In the genomic region with DNA sequence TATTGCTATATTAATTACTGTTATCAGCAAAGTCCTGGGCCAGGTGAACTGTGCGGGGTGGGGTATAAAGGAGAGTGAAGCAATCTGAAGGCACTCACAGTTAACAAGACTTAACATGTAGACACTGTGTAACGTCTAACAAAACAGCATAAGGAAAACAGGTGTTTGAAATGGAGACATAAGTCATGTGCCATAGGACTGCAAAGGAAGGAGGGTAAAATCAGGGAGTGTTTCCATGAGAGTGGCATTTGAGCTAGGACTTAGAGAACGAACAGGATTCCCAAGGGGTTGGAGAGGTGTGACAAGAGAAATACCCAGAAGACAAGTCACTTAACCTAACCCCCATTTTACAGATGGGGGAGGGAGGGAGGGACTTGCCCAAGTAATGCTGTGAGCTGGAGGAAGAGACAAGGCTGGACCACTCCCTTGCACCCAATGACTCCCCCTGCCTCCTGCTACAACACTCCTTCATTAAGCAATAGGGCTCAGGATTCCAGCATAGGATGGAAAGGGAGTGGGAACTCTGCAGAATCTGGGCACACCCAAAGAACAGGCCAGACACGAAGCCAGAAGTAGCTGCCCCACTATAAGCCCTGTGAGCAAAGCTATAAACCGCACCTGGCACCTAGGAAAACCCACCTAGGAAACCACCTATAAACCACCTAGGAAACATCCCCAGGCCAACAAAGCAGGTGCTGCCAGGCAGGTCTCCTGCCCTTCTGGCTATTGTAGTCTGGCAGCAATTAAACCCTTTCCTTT, we compare ENCODE assay signal across 15 cellular contexts. TPM values are rescaled to one million over a fixed set of nuclear protein-coding genes. Genes with fewer than 3 reads are reported as not detected.
A peak's percentile ranks its signal among the peaks of the same experiment; 100 is the strongest.
DNase-seq lines count a peak whose midpoint lies in the region; ATAC-seq and TF ChIP-seq lines count a peak whose summit lies in the region.
"Had no signal": no experiment of that assay in that cellular context is flagged by ENCODE, and none has a peak within 500 bp of the region (broad histone marks: within the 10 kb centered on the region; RNA-seq: fewer than 3 reads in every experiment).

No MANE protein-coding gene starts in this region.

- intact Hi-C loops in MCF 10A (cut with micrococcal nuclease) (no loop called here), breast epithelium (cut with DNase I; ENCODE audit: low total_unique reads) (no loop called here), upper lobe of right lung (cut with DNase I) (no loop called here)

- ATAC-seq in upper lobe of right lung, result peak; percentile 33

- no peak for TF ChIP-seq CTCF in MCF 10A (IDR thresholded peaks at IDR 0.05; ENCODE audit: unreplicated experiment)
- TF ChIP-seq CTCF in breast epithelium (IDR thresholded peaks at IDR 0.05), result no peak
- TF ChIP-seq CTCF in brain (conservative IDR thresholded peaks at IDR 0.05), result no peak
- TF ChIP-seq CTCF in upper lobe of right lung (IDR thresholded peaks at IDR 0.05), result no peak

- no TSS peak for BruUV-seq in MCF 10A (replicated peaks; lab: Mats Ljungman, UMichigan)

- H3K27ac Mint-ChIP-seq in MCF 10A (ENCODE audit: low read depth, unreplicated experiment) (peak overlapping the region; percentile 44), brain (peak overlapping the region in 3 of 5 experiments; percentile 19 to 88 (median 25))
- H3K27ac Mint-ChIP-seq in activated naive CD4-positive, alpha-beta T cell treated with anti-CD3 and anti-CD28 coated beads, Interleukin-2, amount 10 ng/mL, durations not matched to agents 7 days and 5 days, result no peak overlapping the region

- no peaks in the 10 kb centered on the region for H3K9me3 Mint-ChIP-seq in MCF 10A (ENCODE audit: unreplicated experiment)
- H3K9me3 Mint-ChIP-seq in brain, result no peaks in the 10 kb centered on the region
- H3K9me3 Mint-ChIP-seq in activated naive CD4-positive, alpha-beta T cell treated with anti-CD3 and anti-CD28 coated beads, Interleukin-2, amount 10 ng/mL, durations not matched to agents 7 days and 5 days, result no peaks in the 10 kb centered on the region

- H3K4me1 ChIP-seq in breast epithelium (peaks cover 0 to 4% of the 10 kb centered on the region in 2 donors), mucosa of rectum (ENCODE audit: control insufficient read depth in 2 of 2, insufficient read depth in 2 of 2, low read length in 2 of 2) (peaks cover 13 to 42% of the 10 kb centered on the region in 2 donors), upper lobe of right lung (peaks cover 58% of the 10 kb centered on the region)
- H3K4me1 ChIP-seq: SJCRH30 had no signal

- no peaks in the 10 kb centered on the region for H3K9me3 ChIP-seq in breast epithelium
- H3K9me3 ChIP-seq in mucosa of rectum (ENCODE audit: control insufficient read depth in 2 of 2, low read length in 2 of 2), result no peaks in the 10 kb centered on the region
- no peaks in the 10 kb centered on the region for H3K9me3 ChIP-seq in upper lobe of right lung
- H3K9me3 ChIP-seq: lower lobe of right lung, SJCRH30, thoracic aorta had no signal

- no peaks in the 10 kb centered on the region for H3K27me3 ChIP-seq in breast epithelium
- no peaks in the 10 kb centered on the region for H3K27me3 ChIP-seq in mucosa of rectum (ENCODE audit: control insufficient read depth in 2 of 2, insufficient read depth in 2 of 2, low read length in 2 of 2)
- H3K27me3 ChIP-seq in upper lobe of right lung, result no peaks in the 10 kb centered on the region
- H3K27me3 ChIP-seq: SJCRH30 had no signal

- no peak overlapping the region for H3K27ac ChIP-seq in breast epithelium
- H3K27ac ChIP-seq in mucosa of rectum (ENCODE audit: low read depth in 2 of 2, low read length in 2 of 2), result peak overlapping the region; percentile 21 to 59
- no peak overlapping the region for H3K27ac ChIP-seq in upper lobe of right lung
- H3K27ac ChIP-seq: lower lobe of right lung, SJCRH30, thoracic aorta had no signal

- peaks cover 19% of the 10 kb centered on the region for H3K4me1 Mint-ChIP-seq in MCF 10A (ENCODE audit: insufficient read depth, unreplicated experiment)
- H3K4me1 Mint-ChIP-seq in brain, result peaks cover 25% of the 10 kb centered on the region
- peaks cover 9% of the 10 kb centered on the region for H3K4me1 Mint-ChIP-seq in activated naive CD4-positive, alpha-beta T cell treated with anti-CD3 and anti-CD28 coated beads, Interleukin-2, amount 10 ng/mL, durations not matched to agents 7 days and 5 days

- DNase-seq in MCF 10A (ENCODE audit: unreplicated experiment) (peak; percentile 47), breast epithelium (ENCODE audit: low spot score in 2 of 2) (no peak), upper lobe of right lung (no peak)
- no peak for DNase-seq in activated CD4-positive, alpha-beta T cell treated with anti-CD3 and anti-CD28 coated beads, Interleukin-2, amount 50 U/mL, for 48 hours
- no peak for DNase-seq in stimulated activated CD4-positive, alpha-beta T cell treated with anti-CD3 and anti-CD28 coated beads, Interleukin-15, amount 100 ng/mL, for 24 hours
- DNase-seq in activated naive CD4-positive, alpha-beta T cell treated with anti-CD3 and anti-CD28 coated beads, Interleukin-2, amount 10 ng/mL, durations not matched to agents 7 days and 5 days, result no peak
- DNase-seq: DMS79 treated with DMSO at 0.1 percent for 48 hours, hippocampal formation, lower lobe of right lung, NCI-H1436, SJCRH30 had no signal

- peaks cover 19% of the 10 kb centered on the region for H3K36me3 Mint-ChIP-seq in MCF 10A (ENCODE audit: insufficient read depth, unreplicated experiment)
- peaks cover 4% of the 10 kb centered on the region for H3K36me3 Mint-ChIP-seq in brain
- peaks cover 6% of the 10 kb centered on the region for H3K36me3 Mint-ChIP-seq in activated naive CD4-positive, alpha-beta T cell treated with anti-CD3 and anti-CD28 coated beads, Interleukin-2, amount 10 ng/mL, durations not matched to agents 7 days and 5 days

- no peak overlapping the region for H3K4me3 ChIP-seq in breast epithelium
- no peak overlapping the region for H3K4me3 ChIP-seq in mucosa of rectum (ENCODE audit: low read length in 2 of 2)
- H3K4me3 ChIP-seq in upper lobe of right lung, result no peak overlapping the region
- H3K4me3 ChIP-seq: lower lobe of right lung, SJCRH30, thoracic aorta had no signal

- CTCF ChIA-PET in MCF 10A (lab: Yijun Ruan, JAX), result interaction anchor here (0.5 to 2.3 kb wide), 8 partner anchors 8 to 304 kb away, joined by 3 to 8 read pairs (median 4); no protein-coding TSS in a partner anchor
- CTCF ChIA-PET in activated naive CD4-positive, alpha-beta T cell treated with anti-CD3 and anti-CD28 coated beads, Interleukin-2, amount 10 ng/mL, durations not matched to agents 7 days and 5 days (lab: Charles Lee), result interaction anchor here (1.5 kb wide), 1 partner anchor 31 kb away, joined by 3 read pairs; no protein-coding TSS in a partner anchor

- TF ChIP-seq POLR2A in breast epithelium (IDR thresholded peaks at IDR 0.05), result no peak

- no peak overlapping the region for H3K9ac ChIP-seq in mucosa of rectum (ENCODE audit: low read depth in 1 of 2, low read length in 2 of 2)

- H3K36me3 ChIP-seq in breast epithelium, result no peaks in the 10 kb centered on the region
- peaks cover 8 to 13% of the 10 kb centered on the region in 2 donors for H3K36me3 ChIP-seq in mucosa of rectum (ENCODE audit: control insufficient read depth in 2 of 2, insufficient read depth in 2 of 2, low read length in 2 of 2)
- peaks cover 21% of the 10 kb centered on the region for H3K36me3 ChIP-seq in upper lobe of right lung

- H3K4me3 Mint-ChIP-seq in MCF 10A (ENCODE audit: unreplicated experiment) (no peak overlapping the region), brain (peak overlapping the region in 1 of 5 experiments; percentile 75)
- H3K4me3 Mint-ChIP-seq in activated naive CD4-positive, alpha-beta T cell treated with anti-CD3 and anti-CD28 coated beads, Interleukin-2, amount 10 ng/mL, durations not matched to agents 7 days and 5 days, result no peak overlapping the region

- POLR2A ChIA-PET in MCF 10A (lab: Yijun Ruan, JAX), result interaction anchor here (0.7 to 12.3 kb wide), 25 partner anchors 9 to 317 kb away, joined by 3 to 207 read pairs (median 6); a partner anchor contains a TSS

- H3K27me3 Mint-ChIP-seq in MCF 10A (ENCODE audit: insufficient read depth, unreplicated experiment) (no peaks in the 10 kb centered on the region), brain (no peaks in the 10 kb centered on the region)
- H3K27me3 Mint-ChIP-seq in activated naive CD4-positive, alpha-beta T cell treated with anti-CD3 and anti-CD28 coated beads, Interleukin-2, amount 10 ng/mL, durations not matched to agents 7 days and 5 days, result no peaks in the 10 kb centered on the region

RNA-seq across cellular contexts. Expression of a gene that starts 6.6 kb away (rescaled TPM):
- 56.7 and 61.1 TPM in 2 replicates for total RNA-seq in MCF 10A (2022)
- total RNA-seq in breast epithelium, result 10 to 100 TPM; 67.8 to 84.9 (median 70.1) TPM
- 142 TPM for polyA plus RNA-seq in brain (ENCODE audit: insufficient read depth, low read depth, low replicate concordance)
- total RNA-seq in upper lobe of right lung, result 69.9 TPM

RNA-seq across cellular contexts. Expression of a gene that starts 20.6 kb away (rescaled TPM):
- total RNA-seq in MCF 10A (2022) (not detected in 2 replicates), breast epithelium (not detected), upper lobe of right lung (not detected)
- polyA plus RNA-seq in brain (ENCODE audit: insufficient read depth, low read depth, low replicate concordance), result not detected
- total RNA-seq: cardiac septum, lower lobe of right lung, SJCRH30, thoracic aorta had no signal

Comparison
In these comparisons a context has a peak if more than half of its experiments do, and no peak if none do; other contexts are left out.
1. H3K27ac ChIP-seq: peak in mucosa of rectum (2 of 2); none in breast epithelium (0 of 2) and upper lobe of right lung (single experiment).